10 cellular contexts compared by ENCODE assay signal in the genomic region with DNA sequence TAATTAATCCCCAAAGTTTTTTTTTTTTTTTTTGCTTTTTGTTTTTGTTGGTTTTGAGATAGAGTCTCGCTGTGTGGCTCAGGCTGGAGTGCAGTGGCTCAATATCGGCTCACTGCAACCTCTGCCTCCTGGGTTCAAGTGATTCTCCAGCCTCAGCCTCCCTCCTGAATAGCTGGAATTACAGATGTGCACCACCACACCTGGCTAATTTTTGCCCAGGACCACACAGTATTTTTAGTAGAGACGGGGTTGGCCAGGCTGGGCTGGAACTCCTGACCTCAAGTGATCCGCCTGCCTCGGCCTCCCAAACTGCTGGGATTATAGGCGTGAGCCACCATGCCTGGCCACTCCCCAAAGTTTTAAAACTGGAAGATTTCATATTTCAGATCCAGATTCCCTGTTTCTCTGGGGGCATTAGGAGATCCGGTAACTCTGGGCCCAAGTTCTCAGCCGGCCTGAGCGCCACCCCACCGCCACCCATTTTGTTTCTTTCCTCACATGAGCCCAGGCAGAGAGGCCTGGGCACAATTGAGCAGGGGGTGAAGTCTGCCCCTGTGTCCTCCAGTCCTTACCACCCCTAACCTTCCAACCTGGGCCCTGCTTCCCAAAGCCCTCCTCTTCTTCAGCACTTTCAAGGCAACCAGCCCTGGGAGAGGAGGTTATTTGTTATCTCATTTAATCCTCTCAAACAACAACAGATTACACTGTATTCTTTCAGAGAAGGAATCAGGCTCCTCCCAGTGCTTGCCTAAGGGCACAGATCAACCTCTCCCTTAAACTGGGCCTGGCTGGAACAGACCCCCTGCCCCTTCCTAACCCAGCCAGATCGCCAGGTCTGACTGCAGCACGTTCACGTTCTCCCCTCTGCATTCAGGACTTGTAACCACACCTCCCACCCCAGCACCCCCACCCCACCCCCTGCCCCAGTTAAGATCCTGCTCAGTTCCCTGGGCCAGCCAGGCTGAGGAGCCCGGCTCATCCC. TPM values are rescaled to one million over a fixed set of nuclear protein-coding genes. Genes with fewer than 3 reads are reported as not detected.
A peak's percentile ranks its signal among the peaks of the same experiment; 100 is the strongest.
DNase-seq lines count a peak whose midpoint lies in the region; ATAC-seq, FAIRE-seq and TF ChIP-seq lines count a peak whose summit lies in the region.
"Had no signal": no experiment of that assay in that cellular context is flagged by ENCODE, and none has a peak within 500 bp of the region (broad histone marks: within the 10 kb centered on the region; RNA-seq: fewer than 3 reads in every experiment).

No MANE protein-coding gene starts in this region.

- H3K27ac ChIP-seq in astrocyte (ENCODE audit: low read depth, low read length) (peak overlapping the region; percentile 92), mesodermal cell (ENCODE audit: low read depth, low read length, severe bottlenecking) (peak overlapping the region; percentile 92), thyroid gland (peak overlapping the region in 2 of 3 donors; percentile 93 to 97)

- peaks cover 29% of the 10 kb centered on the region for H3K79me2 ChIP-seq in astrocyte (ENCODE audit: insufficient read depth, low read length)

- H3K4me3 ChIP-seq in astrocyte (ENCODE audit: insufficient read depth, low read depth, low read length) = no peak overlapping the region
- H3K4me3 ChIP-seq in mesodermal cell (ENCODE audit: extremely low read depth, insufficient read depth, low read length, poor library complexity, severe bottlenecking) = no peak overlapping the region
- H3K4me3 ChIP-seq in thyroid gland (replicated peaks in 1 of 3) = no peak overlapping the region

- WGBS in mesodermal cell (ENCODE audit: insufficient coverage in 2 of 2), 2 experiments = 84 to 96% methylated on average over 8 to 11 of the region's 14 CpGs
- WGBS in thyroid gland, 2 donors = 91 to 96% methylated on average over 14 of the region's 14 CpGs

- peak overlapping the region; percentile 44 for H3K27ac Mint-ChIP-seq in activated CD8-positive, alpha-beta memory T cell treated with anti-CD3 and anti-CD28 coated beads, Interleukin-2, amount 10 ng/mL, durations not matched to agents 7 days and 5 days
- H3K27ac Mint-ChIP-seq in astrocyte (ENCODE audit: unreplicated experiment) = peak overlapping the region; percentile 91

- peaks cover 24% of the 10 kb centered on the region for H4K20me1 ChIP-seq in astrocyte (ENCODE audit: insufficient read depth, low read length)

- H3K4me1 ChIP-seq in astrocyte (ENCODE audit: insufficient read depth, low read length) = peaks cover 28% of the 10 kb centered on the region
- H3K4me1 ChIP-seq in mesodermal cell (ENCODE audit: control insufficient read depth, insufficient read depth, low read length, poor library complexity, severe bottlenecking) = peaks cover 24% of the 10 kb centered on the region
- peaks cover 21 to 22% of the 10 kb centered on the region in 2 donors for H3K4me1 ChIP-seq in thyroid gland

- no peaks in the 10 kb centered on the region for H3K36me3 Mint-ChIP-seq in activated CD8-positive, alpha-beta memory T cell treated with anti-CD3 and anti-CD28 coated beads, Interleukin-2, amount 10 ng/mL, durations not matched to agents 7 days and 5 days
- no peaks in the 10 kb centered on the region for H3K36me3 Mint-ChIP-seq in astrocyte (ENCODE audit: low read depth, unreplicated experiment)

- peak overlapping the region; percentile 90 for H3K9ac ChIP-seq in astrocyte (ENCODE audit: low read length)

- TF ChIP-seq CTCF in astrocyte (IDR thresholded peaks at IDR 0.05; ENCODE audit: insufficient read depth, low read depth, low read length) (no peak), thyroid gland (IDR thresholded peaks at IDR 0.05) (no peak)

- CTCF ChIA-PET in activated CD8-positive, alpha-beta memory T cell treated with anti-CD3 and anti-CD28 coated beads, Interleukin-2, amount 10 ng/mL, durations not matched to agents 7 days and 5 days (lab: Charles Lee) = interaction anchor here (1.5 kb wide), 1 partner anchor 267 kb away, joined by 8 read pairs; no protein-coding TSS in a partner anchor

- intact Hi-C loops in thyroid gland (cut with DNase I) = loop anchor here (5.0 kb wide), 2 partner anchors 47 to 117 kb away; a partner anchor contains a TSS

- DNase-seq in activated CD8-positive, alpha-beta memory T cell treated with anti-CD3 and anti-CD28 coated beads, Interleukin-2, amount 10 ng/mL, durations not matched to agents 7 days and 5 days = no peak
- DNase-seq in activated CD8-positive, alpha-beta memory T cell treated with anti-CD3 and anti-CD28 coated beads for 24 hours = no peak
- DNase-seq in astrocyte (ENCODE audit: low read depth) (no peak), thyroid gland (no peak), H4 (ENCODE audit: low spot score) (no peak), HuH-7 (ENCODE audit: low spot score) (no peak), ureter (ENCODE audit: low spot score) (no peak)
- DNase-seq: NCI-H187 treated with DMSO at 0.1 percent for 48 hours had no signal

- H3K9me3 ChIP-seq in astrocyte (ENCODE audit: insufficient read depth, low read depth, low read length) (no peaks in the 10 kb centered on the region), mesodermal cell (ENCODE audit: control insufficient read depth, low read length) (no peaks in the 10 kb centered on the region), thyroid gland (no peaks in the 10 kb centered on the region)

- H3K4me3 Mint-ChIP-seq in activated CD8-positive, alpha-beta memory T cell treated with anti-CD3 and anti-CD28 coated beads, Interleukin-2, amount 10 ng/mL, durations not matched to agents 7 days and 5 days = peak overlapping the region; percentile 24
- peak overlapping the region; percentile 29 for H3K4me3 Mint-ChIP-seq in astrocyte (ENCODE audit: unreplicated experiment)

- H3K9me3 Mint-ChIP-seq in activated CD8-positive, alpha-beta memory T cell treated with anti-CD3 and anti-CD28 coated beads, Interleukin-2, amount 10 ng/mL, durations not matched to agents 7 days and 5 days (ENCODE audit: low read depth) = no peaks in the 10 kb centered on the region
- H3K9me3 Mint-ChIP-seq in astrocyte (ENCODE audit: unreplicated experiment) = no peaks in the 10 kb centered on the region

- no peak for TF ChIP-seq POLR2A in thyroid gland (IDR thresholded peaks at IDR 0.05)

- H3K27me3 ChIP-seq in astrocyte (ENCODE audit: insufficient read depth, low read length) = no peaks in the 10 kb centered on the region
- no peaks in the 10 kb centered on the region for H3K27me3 ChIP-seq in thyroid gland

- peaks cover 31% of the 10 kb centered on the region for H3K4me1 Mint-ChIP-seq in activated CD8-positive, alpha-beta memory T cell treated with anti-CD3 and anti-CD28 coated beads, Interleukin-2, amount 10 ng/mL, durations not matched to agents 7 days and 5 days
- peaks cover 25% of the 10 kb centered on the region for H3K4me1 Mint-ChIP-seq in astrocyte (ENCODE audit: low read depth, unreplicated experiment)

- H3K27me3 Mint-ChIP-seq in activated CD8-positive, alpha-beta memory T cell treated with anti-CD3 and anti-CD28 coated beads, Interleukin-2, amount 10 ng/mL, durations not matched to agents 7 days and 5 days = no peaks in the 10 kb centered on the region
- no peaks in the 10 kb centered on the region for H3K27me3 Mint-ChIP-seq in astrocyte (ENCODE audit: low read depth, unreplicated experiment)

- H2AFZ ChIP-seq in astrocyte (ENCODE audit: low read depth, low read length) = no peak overlapping the region

- FAIRE-seq in astrocyte (lab: Jason Lieb, UNC) = no peak
- FAIRE-seq: urothelium cell line had no signal

- H3K36me3 ChIP-seq in astrocyte (ENCODE audit: insufficient read depth, low read length) (no peaks in the 10 kb centered on the region), mesodermal cell (ENCODE audit: control insufficient read depth, insufficient read depth, low read length) (peaks cover 3% of the 10 kb centered on the region), thyroid gland (no peaks in the 10 kb centered on the region)

- peak overlapping the region; percentile 92 for H3K4me2 ChIP-seq in astrocyte (ENCODE audit: low read length)

- ATAC-seq in activated CD8-positive, alpha-beta memory T cell treated with anti-CD3 and anti-CD28 coated beads, Interleukin-2, amount 10 ng/mL, durations not matched to agents 7 days and 5 days = no peak

RNA-seq across cellular contexts. Expression of a gene that starts 1.9 kb away (rescaled TPM):
- total RNA-seq in activated CD8-positive, alpha-beta memory T cell treated with anti-CD3 and anti-CD28 coated beads, Interleukin-2, amount 10 ng/mL, durations not matched to agents 7 days and 5 days = 100 to 1,000 TPM; 110 to 122 TPM
- total RNA-seq in astrocyte (157 and 171 TPM in 2 replicates), thyroid gland (10 to 100 TPM; 53.2 to 98.4 (median 69.5) TPM), ureter (173 TPM)
- polyA plus RNA-seq in mesodermal cell (2013, experiment 1 of 2) = 129 TPM
- 114 TPM for polyA plus RNA-seq in mesodermal cell (2013, experiment 2 of 2)
- total RNA-seq in H4 (2014; rRNA removed; shearing (Covaris generic)) = 87.4 and 95.4 TPM in 2 replicates

RNA-seq across cellular contexts. Expression of a gene that starts 46.3 kb away (rescaled TPM):
- 10 to 100 TPM; 29.8 to 35.5 TPM for total RNA-seq in activated CD8-positive, alpha-beta memory T cell treated with anti-CD3 and anti-CD28 coated beads, Interleukin-2, amount 10 ng/mL, durations not matched to agents 7 days and 5 days
- total RNA-seq in astrocyte (109 and 114 TPM in 2 replicates), thyroid gland (10 to 100 TPM; 42.9 to 92.2 (median 74.5) TPM), ureter (77.7 TPM)
- polyA plus RNA-seq in mesodermal cell (2013, experiment 1 of 2) = 68.7 TPM
- 53.5 TPM for polyA plus RNA-seq in mesodermal cell (2013, experiment 2 of 2)
- 46.6 and 62.1 TPM in 2 replicates for total RNA-seq in H4 (2014; rRNA removed; shearing (Covaris generic))
